20 cellular contexts compared by ENCODE assay signal in the genomic region with DNA sequence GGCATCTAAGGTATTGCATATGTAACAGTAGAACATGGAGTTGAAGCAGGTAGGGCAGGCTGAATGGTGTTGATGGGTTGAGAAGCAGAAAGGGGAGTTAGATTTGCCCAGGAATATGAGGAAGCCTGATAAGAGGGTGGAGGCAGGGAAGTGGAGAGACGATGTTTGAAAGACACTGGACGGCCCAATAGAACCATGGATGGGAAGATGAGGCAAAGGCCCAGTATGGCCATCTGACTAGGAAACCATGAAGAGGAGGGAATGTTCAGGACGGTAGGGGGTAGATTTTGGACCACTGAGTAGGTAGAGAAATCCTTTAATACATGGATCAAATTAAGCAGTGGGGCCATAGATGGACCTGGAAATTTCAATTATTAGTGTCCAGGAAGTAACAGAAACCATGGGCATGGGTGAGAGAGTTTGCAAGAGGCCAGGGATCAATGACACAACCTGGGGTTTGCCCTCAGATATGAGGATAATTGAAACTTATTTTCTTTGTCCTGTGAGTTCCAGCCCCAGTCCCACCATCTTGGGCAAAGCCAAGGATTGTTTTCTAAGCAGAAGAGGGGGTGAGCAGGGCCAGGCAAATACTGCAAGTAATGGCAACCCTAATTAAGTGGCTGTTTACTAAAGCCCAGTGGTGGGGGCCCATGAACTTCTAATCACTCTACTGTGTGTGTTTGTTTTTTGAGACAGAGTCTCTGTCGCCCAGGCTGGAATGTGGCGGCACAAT. TPM values are rescaled to one million over a fixed set of nuclear protein-coding genes. Genes with fewer than 3 reads are reported as not detected.
A peak's percentile ranks its signal among the peaks of the same experiment; 100 is the strongest.
DNase-seq lines count a peak whose midpoint lies in the region; ATAC-seq, FAIRE-seq and TF ChIP-seq lines count a peak whose summit lies in the region.
"Had no signal": no experiment of that assay in that cellular context is flagged by ENCODE, and none has a peak within 500 bp of the region (broad histone marks: within the 10 kb centered on the region; RNA-seq: fewer than 3 reads in every experiment).

No MANE protein-coding gene starts in this region.

- H4K20me1 ChIP-seq in astrocyte (ENCODE audit: insufficient read depth, low read length) = no peaks in the 10 kb centered on the region

- peaks cover 8% of the 10 kb centered on the region for H3K36me3 ChIP-seq in astrocyte (ENCODE audit: insufficient read depth, low read length)

- no peak for FAIRE-seq in GM12891 (lab: Jason Lieb, UNC)
- no peak for FAIRE-seq in astrocyte (lab: Jason Lieb, UNC)
- FAIRE-seq: GM18507, HTR-8/SVneo had no signal

- no peak overlapping the region for H2AFZ ChIP-seq in astrocyte (ENCODE audit: low read depth, low read length)

- no peak overlapping the region for H3K27ac ChIP-seq in astrocyte (ENCODE audit: low read depth, low read length)
- H3K27ac ChIP-seq: dorsolateral prefrontal cortex, epithelial cell of prostate, upper lobe of right lung had no signal

- H3K4me2 ChIP-seq in astrocyte (ENCODE audit: low read length) = no peak overlapping the region

- no peaks in the 10 kb centered on the region for H3K9me3 ChIP-seq in astrocyte (ENCODE audit: insufficient read depth, low read depth, low read length)
- H3K9me3 ChIP-seq: upper lobe of right lung had no signal

- TF ChIP-seq CTCF in astrocyte (IDR thresholded peaks at IDR 0.05; ENCODE audit: insufficient read depth, low read depth, low read length) = no peak
- no peak for TF ChIP-seq CTCF in nephron (IDR thresholded peaks at IDR 0.05; ENCODE audit: unreplicated experiment in 3 of 3)

- peak overlapping the region; percentile 54 for H3K27ac Mint-ChIP-seq in activated CD8-positive, alpha-beta memory T cell treated with anti-CD3 and anti-CD28 coated beads, Interleukin-2, amount 10 ng/mL, durations not matched to agents 7 days and 5 days
- H3K27ac Mint-ChIP-seq in astrocyte (ENCODE audit: unreplicated experiment) (peak overlapping the region; percentile 48), nephron (peak overlapping the region; percentile 49 to 78 (median 66))

- H3K27me3 Mint-ChIP-seq in activated CD8-positive, alpha-beta memory T cell treated with anti-CD3 and anti-CD28 coated beads, Interleukin-2, amount 10 ng/mL, durations not matched to agents 7 days and 5 days = no peaks in the 10 kb centered on the region
- H3K27me3 Mint-ChIP-seq in astrocyte (ENCODE audit: low read depth, unreplicated experiment) (no peaks in the 10 kb centered on the region), nephron (ENCODE audit: low read depth) (no peaks in the 10 kb centered on the region)

- H3K4me3 Mint-ChIP-seq in activated CD8-positive, alpha-beta memory T cell treated with anti-CD3 and anti-CD28 coated beads, Interleukin-2, amount 10 ng/mL, durations not matched to agents 7 days and 5 days = no peak overlapping the region
- H3K4me3 Mint-ChIP-seq in astrocyte (ENCODE audit: unreplicated experiment) (no peak overlapping the region), nephron (peak overlapping the region; percentile 40 to 68 (median 65))

- H3K27me3 ChIP-seq in astrocyte (ENCODE audit: insufficient read depth, low read length) = no peaks in the 10 kb centered on the region
- H3K27me3 ChIP-seq: upper lobe of right lung had no signal

- no peak for DNase-seq in activated CD8-positive, alpha-beta memory T cell treated with anti-CD3 and anti-CD28 coated beads, Interleukin-2, amount 10 ng/mL, durations not matched to agents 7 days and 5 days
- no peak for DNase-seq in activated CD8-positive, alpha-beta memory T cell treated with anti-CD3 and anti-CD28 coated beads, Interleukin-2, amount 50 U/mL, for 4 hours
- DNase-seq in GM12891 (ENCODE audit: insufficient read length, low spot score) (no peak), astrocyte (ENCODE audit: low read depth) (no peak), medulla oblongata (ENCODE audit: extremely low spot score) (no peak)
- DNase-seq: activated CD4-positive, alpha-beta T cell treated with anti-CD3 and anti-CD28 coated beads for 1 hour; central memory CD4-positive, alpha-beta T cell; HCEC 1CT; Karpas-422; NCI-H187; NCI-H69; upper lobe of right lung had no signal

- H3K9ac ChIP-seq in astrocyte (ENCODE audit: low read length) = no peak overlapping the region

- H3K79me2 ChIP-seq in astrocyte (ENCODE audit: insufficient read depth, low read length) = peaks cover 17% of the 10 kb centered on the region

- no peak for ATAC-seq in activated CD8-positive, alpha-beta memory T cell treated with anti-CD3 and anti-CD28 coated beads, Interleukin-2, amount 10 ng/mL, durations not matched to agents 7 days and 5 days
- ATAC-seq in GM19463 (IDR thresholded peaks at IDR 0.05; ENCODE audit: unreplicated experiment) (no peak), GM19324 (IDR thresholded peaks at IDR 0.05; ENCODE audit: low FRiP score, unreplicated experiment) (no peak)
- ATAC-seq: left lobe of liver, upper lobe of right lung had no signal

- peaks cover 29% of the 10 kb centered on the region for H3K36me3 Mint-ChIP-seq in activated CD8-positive, alpha-beta memory T cell treated with anti-CD3 and anti-CD28 coated beads, Interleukin-2, amount 10 ng/mL, durations not matched to agents 7 days and 5 days
- H3K36me3 Mint-ChIP-seq in astrocyte (ENCODE audit: low read depth, unreplicated experiment) = no peaks in the 10 kb centered on the region
- H3K36me3 Mint-ChIP-seq in nephron (ENCODE audit: low read depth) = peaks cover 42% of the 10 kb centered on the region

- peaks cover 5% of the 10 kb centered on the region for H3K4me1 ChIP-seq in astrocyte (ENCODE audit: insufficient read depth, low read length)

- TF ChIP-seq POLR2A in GM12891 (IDR thresholded peaks at IDR 0.05; ENCODE audit: low read depth, low read length) = peak; percentile 55

- CTCF ChIA-PET in activated CD8-positive, alpha-beta memory T cell treated with anti-CD3 and anti-CD28 coated beads, Interleukin-2, amount 10 ng/mL, durations not matched to agents 7 days and 5 days (lab: Charles Lee) = no interaction called here

- H3K4me3 ChIP-seq in astrocyte (ENCODE audit: insufficient read depth, low read depth, low read length) = no peak overlapping the region
- H3K4me3 ChIP-seq: dorsolateral prefrontal cortex, upper lobe of right lung had no signal

- H3K9me3 Mint-ChIP-seq in activated CD8-positive, alpha-beta memory T cell treated with anti-CD3 and anti-CD28 coated beads, Interleukin-2, amount 10 ng/mL, durations not matched to agents 7 days and 5 days (ENCODE audit: low read depth) = no peaks in the 10 kb centered on the region
- peaks cover 1% of the 10 kb centered on the region for H3K9me3 Mint-ChIP-seq in astrocyte (ENCODE audit: unreplicated experiment)
- H3K9me3 Mint-ChIP-seq in nephron = no peaks in the 10 kb centered on the region

- H3K4me1 Mint-ChIP-seq in activated CD8-positive, alpha-beta memory T cell treated with anti-CD3 and anti-CD28 coated beads, Interleukin-2, amount 10 ng/mL, durations not matched to agents 7 days and 5 days = peaks cover 9% of the 10 kb centered on the region
- H3K4me1 Mint-ChIP-seq in astrocyte (ENCODE audit: low read depth, unreplicated experiment) = peaks cover 2% of the 10 kb centered on the region
- peaks cover 7% of the 10 kb centered on the region for H3K4me1 Mint-ChIP-seq in nephron

TF ChIP-seq in GM12891, 5 proteins besides CTCF, POLR2A, EP300 and RAD21:
- TF ChIP-seq SPI1 (IDR thresholded peaks at IDR 0.05; ENCODE audit: low read depth, low read length) (no peak), POLR2AphosphoS5 (IDR thresholded peaks at IDR 0.05; ENCODE audit: low read depth, low read length) (peak; percentile 61)

RNA-seq across cellular contexts. Expression of gene USP11, which starts 2.5 kb away (rescaled TPM):
- total RNA-seq in activated CD8-positive, alpha-beta memory T cell treated with anti-CD3 and anti-CD28 coated beads, Interleukin-2, amount 10 ng/mL, durations not matched to agents 7 days and 5 days = 10 to 100 TPM; 54.8 to 72.7 TPM
- polyA plus RNA-seq in GM12891 (2012; ENCODE audit: low read depth, missing spikeins) = 30.1 TPM
- 75.7 and 80.8 TPM in 2 replicates for total RNA-seq in astrocyte

RNA-seq across cellular contexts. Expression of gene CDK16, which starts 11.8 kb away (rescaled TPM):
- total RNA-seq in activated CD8-positive, alpha-beta memory T cell treated with anti-CD3 and anti-CD28 coated beads, Interleukin-2, amount 10 ng/mL, durations not matched to agents 7 days and 5 days = 10 to 100 TPM; 61.4 to 80.6 TPM
- 30.9 TPM for polyA plus RNA-seq in GM12891 (2012; ENCODE audit: low read depth, missing spikeins)
- total RNA-seq in astrocyte = 110 and 128 TPM in 2 replicates

RNA-seq across cellular contexts. Expression of gene UBA1, which starts 36.7 kb away (rescaled TPM):
- total RNA-seq in activated CD8-positive, alpha-beta memory T cell treated with anti-CD3 and anti-CD28 coated beads, Interleukin-2, amount 10 ng/mL, durations not matched to agents 7 days and 5 days = 100 to 1,000 TPM; 177 to 204 TPM
- polyA plus RNA-seq in GM12891 (2012; ENCODE audit: low read depth, missing spikeins) = 126 TPM
- 232 and 244 TPM in 2 replicates for total RNA-seq in astrocyte

Comparison
In these comparisons a context has a peak if more than half of its experiments do, and no peak if none do; other contexts are left out.
1. H3K4me3 Mint-ChIP-seq: peak in nephron (3 of 3); none in activated CD8-positive, alpha-beta memory T cell treated with anti-CD3 and anti-CD28 coated beads, Interleukin-2, amount 10 ng/mL, durations not matched to agents 7 days and 5 days (single experiment) and astrocyte (single experiment).
2. Peak in every context shown above with its lines, with median percentiles within 50 percentile points of each other: H3K27ac Mint-ChIP-seq.